20 cellular contexts compared by ENCODE assay signal in genomic region chr16:49640606-49641005, GRCh38.
A peak's percentile ranks its signal among the peaks of the same experiment; 100 is the strongest.
DNase-seq lines count a peak whose midpoint lies in the region; ATAC-seq and TF ChIP-seq lines count a peak whose summit lies in the region.
"Had no signal": no experiment of that assay in that cellular context is flagged by ENCODE, and none has a peak within 500 bp of the region (broad histone marks: within the 10 kb centered on the region; RNA-seq: fewer than 3 reads in every experiment).

No MANE protein-coding gene starts in this region.

- no peak for ATAC-seq in heart left ventricle
- ATAC-seq in activated naive CD4-positive, alpha-beta T cell treated with anti-CD3 and anti-CD28 coated beads, Interleukin-2, amount 50 U/mL, for 72 hours: no peak
- ATAC-seq in HG02938 (IDR thresholded peaks at IDR 0.05; ENCODE audit: unreplicated experiment): no peak
- ATAC-seq: activated T-helper 17 cell treated with anti-CD3 and anti-CD28 coated beads, Interleukin-2, amount 50 U/mL, for 72 hours had no signal

- H3K4me3 Mint-ChIP-seq in brain (peak overlapping the region in 2 of 5 experiments; percentile 25 to 46), nephron (no peak overlapping the region)
- H3K4me3 Mint-ChIP-seq: activated T-helper 17 cell treated with anti-CD3 and anti-CD28 coated beads, Interleukin-2, amount 50 U/mL, for 72 hours; CD4-positive, alpha-beta T cell had no signal

- H3K4me1 ChIP-seq in heart left ventricle (peaks cover 2 to 48% (median 32%) of the 10 kb centered on the region in 12 donors), vagina (peaks cover 31% of the 10 kb centered on the region)

- H3K36me3 ChIP-seq in heart left ventricle (peaks cover 0 to 28% (median 20%) of the 10 kb centered on the region in 9 donors), vagina (peaks cover 0 to 10% of the 10 kb centered on the region in 2 donors)
- H3K36me3 ChIP-seq: MG63, uterus had no signal

- TF ChIP-seq CTCF in heart left ventricle (IDR thresholded peaks at IDR 0.05) (no peak), brain (conservative IDR thresholded peaks at IDR 0.05) (no peak), nephron (IDR thresholded peaks at IDR 0.05; ENCODE audit: unreplicated experiment in 3 of 3) (no peak), vagina (IDR thresholded peaks at IDR 0.05) (no peak)

- peaks cover 0 to 7% (median 0%) of the 10 kb centered on the region in 12 donors for H3K9me3 ChIP-seq in heart left ventricle
- no peaks in the 10 kb centered on the region for H3K9me3 ChIP-seq in vagina
- H3K9me3 ChIP-seq: esophagus squamous epithelium, MG63, uterus had no signal

- peak overlapping the region in 10 of 12 donors; percentile 10 to 69 (median 64) for H3K27ac ChIP-seq in heart left ventricle
- H3K27ac ChIP-seq in vagina: peak overlapping the region; percentile 50

- H3K36me3 Mint-ChIP-seq in brain (peaks cover 39% of the 10 kb centered on the region), nephron (ENCODE audit: low read depth) (peaks cover 35% of the 10 kb centered on the region)
- H3K36me3 Mint-ChIP-seq in activated naive CD4-positive, alpha-beta T cell treated with anti-CD3 and anti-CD28 coated beads, Interleukin-2, amount 50 U/mL, for 72 hours: peaks cover 0 to under 1% of the 10 kb centered on the region in 2 donors

- no peak for TF ChIP-seq POLR2A in heart left ventricle (IDR thresholded peaks at IDR 0.05)
- TF ChIP-seq POLR2A in vagina (IDR thresholded peaks at IDR 0.05): no peak

- peak overlapping the region in 4 of 5 experiments; percentile 44 to 94 (median 80) for H3K27ac Mint-ChIP-seq in brain
- peak overlapping the region in 2 of 3 experiments; percentile 88 to 94 for H3K27ac Mint-ChIP-seq in nephron
- H3K27ac Mint-ChIP-seq in activated naive CD4-positive, alpha-beta T cell treated with anti-CD3 and anti-CD28 coated beads, Interleukin-2, amount 50 U/mL, for 72 hours: no peak overlapping the region
- H3K27ac Mint-ChIP-seq: activated T-helper 17 cell treated with anti-CD3 and anti-CD28 coated beads, Interleukin-2, amount 50 U/mL, for 72 hours; CD4-positive, alpha-beta T cell had no signal

- intact Hi-C loops in heart left ventricle (cut with DNase I): loop anchor here in 1 of 10 donors (5.0 kb wide), 1 partner anchor 217 kb away; the partner anchor contains the start of gene ZNF423
- intact Hi-C loops in cardiac septum (cut with DNase I): no loop called here
- intact Hi-C loops in vagina (cut with DNase I): no loop called here

- H3K4me3 ChIP-seq in heart left ventricle (no peak overlapping the region), vagina (no peak overlapping the region)
- H3K4me3 ChIP-seq: esophagus squamous epithelium, MG63, uterus had no signal

- H3K4me1 Mint-ChIP-seq in brain (peaks cover 71% of the 10 kb centered on the region), nephron (peaks cover 62% of the 10 kb centered on the region)
- H3K4me1 Mint-ChIP-seq: activated T-helper 17 cell treated with anti-CD3 and anti-CD28 coated beads, Interleukin-2, amount 50 U/mL, for 72 hours had no signal

- peaks cover 0 to 11% (median 0%) of the 10 kb centered on the region in 5 experiments for H3K9me3 Mint-ChIP-seq in brain
- no peaks in the 10 kb centered on the region for H3K9me3 Mint-ChIP-seq in nephron
- peaks cover 3 to 5% of the 10 kb centered on the region in 2 donors for H3K9me3 Mint-ChIP-seq in activated naive CD4-positive, alpha-beta T cell treated with anti-CD3 and anti-CD28 coated beads, Interleukin-2, amount 50 U/mL, for 72 hours
- H3K9me3 Mint-ChIP-seq: CD4-positive, alpha-beta T cell had no signal

- WGBS in heart left ventricle, 4 donors: 53 to 81% (median 58%) methylated on average over 3 to 14 of the region's 14 CpGs

- H3K27me3 ChIP-seq in heart left ventricle (no peaks in the 10 kb centered on the region), vagina (no peaks in the 10 kb centered on the region)
- H3K27me3 ChIP-seq: MG63, uterus had no signal

- DNase-seq in heart left ventricle (peak in 1 of 5 donors; percentile 39), cardiac septum (ENCODE audit: low spot score) (no peak), vagina (ENCODE audit: extremely low spot score in 2 of 2) (no peak), activated gamma-delta T cell treated with Interleukin-2 at 50 U/mL for 16 hours (no peak)
- no peak for DNase-seq in activated naive CD4-positive, alpha-beta T cell treated with anti-CD3 and anti-CD28 coated beads, Interleukin-2, amount 50 U/mL, for 72 hours (ENCODE audit: low spot score in 2 of 2)
- DNase-seq: ACHN; CD4-positive, alpha-beta T cell; central memory CD4-positive, alpha-beta T cell; effector CD4-positive, alpha-beta T cell; esophagus squamous epithelium; HCEC 1CT; NCI-H187; small intestine; stimulated activated CD4-positive, alpha-beta T cell treated with anti-CD3 and anti-CD28 coated beads, Interleukin-4, amount 100 ng/mL, for 4 hours had no signal

- H3K27me3 Mint-ChIP-seq in brain: peaks cover 10% of the 10 kb centered on the region
- peaks cover 4% of the 10 kb centered on the region for H3K27me3 Mint-ChIP-seq in nephron (ENCODE audit: low read depth)
- H3K27me3 Mint-ChIP-seq: CD4-positive, alpha-beta T cell had no signal

Comparison
In these comparisons a context has a peak if more than half of its experiments do, and no peak if none do; other contexts are left out.
1. H3K27ac Mint-ChIP-seq: peak in brain (4 of 5) and nephron (2 of 3); none in activated naive CD4-positive, alpha-beta T cell treated with anti-CD3 and anti-CD28 coated beads, Interleukin-2, amount 50 U/mL, for 72 hours (0 of 2).